14 cellular contexts compared by ENCODE assay signal in genomic region chr2:27377618-27378095, GRCh38. TPM values are rescaled to one million over a fixed set of nuclear protein-coding genes. Genes with fewer than 3 reads are reported as not detected.
DNase-seq lines count a peak whose midpoint lies in the region; ATAC-seq and TF ChIP-seq lines count a peak whose summit lies in the region.
"Had no signal": no experiment of that assay in that cellular context is flagged by ENCODE, and none has a peak within 500 bp of the region (broad histone marks: within the 10 kb centered on the region; RNA-seq: fewer than 3 reads in every experiment).

No MANE protein-coding gene starts in this region.

- H3K9me3 ChIP-seq in CD8-positive, alpha-beta memory T cell (ENCODE audit: low read length) = no peaks in the 10 kb centered on the region
- H3K9me3 ChIP-seq in RWPE2 (ENCODE audit: severe bottlenecking) (no peaks in the 10 kb centered on the region), hepatocyte (ENCODE audit: low read depth) (no peaks in the 10 kb centered on the region)
- H3K9me3 ChIP-seq: ascending aorta had no signal

- H3K79me2 ChIP-seq in hepatocyte = peaks cover 54% of the 10 kb centered on the region

- peaks cover 25% of the 10 kb centered on the region for H3K4me1 ChIP-seq in CD8-positive, alpha-beta memory T cell (ENCODE audit: insufficient read depth, low read length)
- H3K4me1 ChIP-seq in RWPE2 (ENCODE audit: insufficient read depth, poor library complexity, severe bottlenecking) (peaks cover 10% of the 10 kb centered on the region), hepatocyte (ENCODE audit: insufficient read depth) (peaks cover 22% of the 10 kb centered on the region)

- H3K4me2 ChIP-seq in hepatocyte = no peak overlapping the region

- CTCF ChIA-PET in CD8-positive, alpha-beta memory T cell (lab: Charles Lee) = no interaction called here

- H3K27ac Mint-ChIP-seq in CD8-positive, alpha-beta memory T cell = peak overlapping the region in 5 of 8 donors; percentile 5 to 90 (median 72)
- H3K27ac Mint-ChIP-seq in nephron (peak overlapping the region; percentile 69 to 79 (median 71)), immature natural killer cell (peak overlapping the region in 3 of 6 donors; percentile 51 to 79 (median 69))

- no peak overlapping the region for H2AFZ ChIP-seq in hepatocyte

- peaks cover 0 to 2% of the 10 kb centered on the region in 2 donors for H3K27me3 Mint-ChIP-seq in CD8-positive, alpha-beta memory T cell
- H3K27me3 Mint-ChIP-seq in nephron (ENCODE audit: low read depth) (no peaks in the 10 kb centered on the region), immature natural killer cell (ENCODE audit: low read depth in 3 of 3) (peaks cover 0 to 13% (median 4%) of the 10 kb centered on the region in 3 donors)
- H3K27me3 Mint-ChIP-seq: dendritic cell treated with granulocyte-macrophage colony-stimulating factor and Interleukin-4, amounts not matched to agents 40 ng/mL and 50 ng/mL, for 4 days had no signal

- peaks cover 44% of the 10 kb centered on the region for H3K36me3 ChIP-seq in CD8-positive, alpha-beta memory T cell (ENCODE audit: insufficient read depth, low read length)
- H3K36me3 ChIP-seq in RWPE2 (ENCODE audit: low read depth) (peaks cover 82% of the 10 kb centered on the region), hepatocyte (replicated peaks; ENCODE audit: insufficient read depth, low read depth) (peaks cover 5% of the 10 kb centered on the region)

- H3K9me3 Mint-ChIP-seq in CD8-positive, alpha-beta memory T cell = no peaks in the 10 kb centered on the region
- no peaks in the 10 kb centered on the region for H3K9me3 Mint-ChIP-seq in nephron
- no peaks in the 10 kb centered on the region for H3K9me3 Mint-ChIP-seq in immature natural killer cell
- H3K9me3 Mint-ChIP-seq: dendritic cell treated with granulocyte-macrophage colony-stimulating factor and Interleukin-4, amounts not matched to agents 40 ng/mL and 50 ng/mL, for 4 days had no signal

- H3K4me3 ChIP-seq in CD8-positive, alpha-beta memory T cell (ENCODE audit: low read length) = no peak overlapping the region
- H3K4me3 ChIP-seq in RWPE2 (ENCODE audit: severe bottlenecking) (no peak overlapping the region), hepatocyte (no peak overlapping the region)
- H3K4me3 ChIP-seq: ascending aorta had no signal

- peaks cover 3 to 90% (median 16%) of the 10 kb centered on the region in 3 donors for H3K36me3 Mint-ChIP-seq in CD8-positive, alpha-beta memory T cell
- H3K36me3 Mint-ChIP-seq in nephron (ENCODE audit: low read depth) (peaks cover 58% of the 10 kb centered on the region), immature natural killer cell (peaks cover 0 to 30% (median 12%) of the 10 kb centered on the region in 3 donors)

- 97% methylated on average over 18 of the region's 18 CpGs for WGBS in hepatocyte (ENCODE audit: low lambda C conversion rate, missing lambda C conversion rate)

- H3K4me3 Mint-ChIP-seq in CD8-positive, alpha-beta memory T cell = peak overlapping the region in 4 of 7 donors; percentile 26 to 80 (median 32)
- H3K4me3 Mint-ChIP-seq in nephron (peak overlapping the region; percentile 73 to 83 (median 83)), immature natural killer cell (peak overlapping the region in 2 of 5 donors; percentile 6 to 25)
- H3K4me3 Mint-ChIP-seq: dendritic cell treated with granulocyte-macrophage colony-stimulating factor and Interleukin-4, amounts not matched to agents 40 ng/mL and 50 ng/mL, for 4 days had no signal

- no peaks in the 10 kb centered on the region for H4K20me1 ChIP-seq in hepatocyte (ENCODE audit: insufficient read depth, poor library complexity, severe bottlenecking)

- no peaks in the 10 kb centered on the region for H3K27me3 ChIP-seq in CD8-positive, alpha-beta memory T cell (ENCODE audit: insufficient read depth, low read length, poor library complexity, severe bottlenecking)
- H3K27me3 ChIP-seq in RWPE2 (ENCODE audit: insufficient read depth, poor library complexity, severe bottlenecking) = no peaks in the 10 kb centered on the region
- no peaks in the 10 kb centered on the region for H3K27me3 ChIP-seq in hepatocyte
- H3K27me3 ChIP-seq: ascending aorta had no signal

- no peaks in the 10 kb centered on the region for H3K9me2 ChIP-seq in hepatocyte (replicated peaks; ENCODE audit: insufficient read depth)

- no peak overlapping the region for H3K27ac ChIP-seq in CD8-positive, alpha-beta memory T cell (ENCODE audit: low read depth, low read length)
- H3K27ac ChIP-seq in RWPE2 (ENCODE audit: poor library complexity, severe bottlenecking) (no peak overlapping the region), hepatocyte (no peak overlapping the region)
- H3K27ac ChIP-seq: ascending aorta had no signal

- TF ChIP-seq CTCF in RWPE2 (IDR thresholded peaks at IDR 0.05; ENCODE audit: poor library complexity, severe bottlenecking) (no peak), nephron (IDR thresholded peaks at IDR 0.05; ENCODE audit: unreplicated experiment in 3 of 3) (no peak), hepatocyte (IDR thresholded peaks at IDR 0.05; ENCODE audit: poor library complexity) (no peak)

- ATAC-seq in RWPE2 (ENCODE audit: low read depth) = no peak
- ATAC-seq: Right ventricle myocardium inferior had no signal

- peaks cover 32 to 42% (median 38%) of the 10 kb centered on the region in 3 donors for H3K4me1 Mint-ChIP-seq in CD8-positive, alpha-beta memory T cell
- H3K4me1 Mint-ChIP-seq in nephron (peaks cover 28% of the 10 kb centered on the region), immature natural killer cell (peaks cover 28 to 29% of the 10 kb centered on the region in 2 donors)

- POLR2A ChIA-PET in CD8-positive, alpha-beta memory T cell (lab: Charles Lee) = no interaction called here

- DNase-seq in DMS 273 (lab: John Stamatoyannopoulos, UW; ENCODE audit: unreplicated experiment) (peak; percentile 55), DMS 273 treated with DMSO at 0.1 percent for 48 hours (lab: John Stamatoyannopoulos, UW) (no peak), RWPE2 (ENCODE audit: low spot score) (peak; percentile 38), hepatocyte (ENCODE audit: low spot score) (no peak), immature natural killer cell (no peak), H4 (ENCODE audit: low spot score) (no peak)
- no peak for DNase-seq in CD8-positive, alpha-beta memory T cell
- DNase-seq: 8988T; activated CD4-positive, alpha-beta T cell treated with anti-CD3 and anti-CD28 coated beads for 48 hours; NCI-H2107 had no signal

RNA-seq across cellular contexts. Expression of gene ZNF513, which starts 2.9 kb away (rescaled TPM):
- 1 to 10 TPM; 9.2 to 9.9 TPM for total RNA-seq in CD8-positive, alpha-beta memory T cell
- polyA plus RNA-seq in CD8-positive, alpha-beta memory T cell = 4.7 TPM
- total RNA-seq in hepatocyte = 16.0 and 20.6 TPM in 2 replicates
- polyA plus RNA-seq in hepatocyte = 26.1 and 36.4 TPM in 2 replicates
- polyA plus RNA-seq in immature natural killer cell = 1 to 10 TPM; 2.2 to 6.3 (median 2.7) TPM
- 1.4 and 2.8 TPM in 2 replicates for total RNA-seq in H4 (2014; rRNA removed; shearing (Covaris generic))

RNA-seq across cellular contexts. Expression of gene SNX17, which starts 7.2 kb away (rescaled TPM):
- total RNA-seq in CD8-positive, alpha-beta memory T cell = 100 to 1,000 TPM; 122 to 130 TPM
- 211 TPM for polyA plus RNA-seq in CD8-positive, alpha-beta memory T cell
- total RNA-seq in hepatocyte = 81.8 and 88.7 TPM in 2 replicates
- polyA plus RNA-seq in hepatocyte (105 and 109 TPM in 2 replicates), immature natural killer cell (100 to 1,000 TPM; 236 to 321 (median 261) TPM)
- 79.6 and 84.6 TPM in 2 replicates for total RNA-seq in H4 (2014; rRNA removed; shearing (Covaris generic))

RNA-seq across cellular contexts. Expression of gene EIF2B4, which starts 7.5 kb away (rescaled TPM):
- 10 to 100 TPM; 46.6 to 47.1 TPM for total RNA-seq in CD8-positive, alpha-beta memory T cell
- polyA plus RNA-seq in CD8-positive, alpha-beta memory T cell = 32.7 TPM
- 28.0 and 28.7 TPM in 2 replicates for total RNA-seq in hepatocyte
- polyA plus RNA-seq in hepatocyte (67.5 and 68.7 TPM in 2 replicates), immature natural killer cell (10 to 100 TPM; 21.3 to 33.1 (median 24.7) TPM)
- total RNA-seq in H4 (2014; rRNA removed; shearing (Covaris generic)) = 15.0 and 23.8 TPM in 2 replicates

RNA-seq across cellular contexts. Expression of gene GTF3C2, which starts 21.1 kb away (rescaled TPM):
- total RNA-seq in CD8-positive, alpha-beta memory T cell = 10 to 100 TPM; 76.7 to 81.7 TPM
- 43.5 TPM for polyA plus RNA-seq in CD8-positive, alpha-beta memory T cell
- 51.3 and 53.3 TPM in 2 replicates for total RNA-seq in hepatocyte
- polyA plus RNA-seq in hepatocyte (46.8 and 58.0 TPM in 2 replicates), immature natural killer cell (10 to 100 TPM; 22.1 to 43.7 (median 34.7) TPM)
- total RNA-seq in H4 (2014; rRNA removed; shearing (Covaris generic)) = 24.5 and 29.9 TPM in 2 replicates

RNA-seq across cellular contexts. Expression of gene PPM1G, which starts 31.7 kb away (rescaled TPM):
- 100 to 1,000 TPM; 189 to 191 TPM for total RNA-seq in CD8-positive, alpha-beta memory T cell
- polyA plus RNA-seq in CD8-positive, alpha-beta memory T cell = 104 TPM
- 60.6 and 64.9 TPM in 2 replicates for total RNA-seq in hepatocyte
- polyA plus RNA-seq in hepatocyte (65.7 and 71.0 TPM in 2 replicates), immature natural killer cell (100 to 1,000 TPM in 2 of 3 donors, 10 to 100 TPM in 1; 71.3 to 116 (median 104) TPM)
- 72.0 and 81.7 TPM in 2 replicates for total RNA-seq in H4 (2014; rRNA removed; shearing (Covaris generic))

Comparison
In these comparisons a context has a peak if more than half of its experiments do, and no peak if none do; other contexts are left out.
1. DNase-seq: peak in DMS 273 (single experiment) and RWPE2 (single experiment); none in DMS 273 treated with DMSO at 0.1 percent for 48 hours (single experiment), CD8-positive, alpha-beta memory T cell (0 of 5), hepatocyte (single experiment), immature natural killer cell (0 of 3) and H4 (single experiment).